In genomic region chr7:34755008-34755407, GRCh38 we compare ENCODE assay signal across 17 cellular contexts.
DNase-seq lines count a peak whose midpoint lies in the region; ATAC-seq and TF ChIP-seq lines count a peak whose summit lies in the region.
"Had no signal": no experiment of that assay in that cellular context is flagged by ENCODE, and none has a peak within 500 bp of the region (broad histone marks: within the 10 kb centered on the region; RNA-seq: fewer than 3 reads in every experiment).

No MANE protein-coding gene starts in this region.

- no peak overlapping the region for H3K27ac ChIP-seq in GM23248
- no peak overlapping the region for H3K27ac ChIP-seq in prostate gland
- H3K27ac ChIP-seq: brain microvascular endothelial cell, dorsolateral prefrontal cortex, esophagus squamous epithelium, SJCRH30 had no signal

- ATAC-seq in GM18909 (IDR thresholded peaks at IDR 0.05; ENCODE audit: poor library complexity, unreplicated experiment) (peak; percentile 45), HG02642 (IDR thresholded peaks at IDR 0.05; ENCODE audit: poor library complexity, unreplicated experiment) (peak; percentile 31), HG03469 (IDR thresholded peaks at IDR 0.05; ENCODE audit: unreplicated experiment) (peak; percentile 35)
- ATAC-seq in activated T-cell treated with anti-CD3 and anti-CD28 coated beads, Interleukin-2, amount 50 U/mL, for 72 hours (replicated peaks in 1 of 2) = no peak
- ATAC-seq: activated naive CD4-positive, alpha-beta T cell treated with anti-CD3 and anti-CD28 coated beads, Interleukin-2, amount 50 U/mL, for 72 hours had no signal

- no peaks in the 10 kb centered on the region for H3K9me2 ChIP-seq in GM23248 (ENCODE audit: insufficient read depth)

- H3K27me3 ChIP-seq in GM23248 (replicated peaks; ENCODE audit: insufficient read depth) (peaks cover 10% of the 10 kb centered on the region; the same call in 1 of the 2 replicates), prostate gland (replicated peaks; ENCODE audit: insufficient read depth) (no peaks in the 10 kb centered on the region)
- H3K27me3 ChIP-seq: brain microvascular endothelial cell, dorsolateral prefrontal cortex, esophagus squamous epithelium, SJCRH30 had no signal

- no peak for DNase-seq in GM23248
- no peak for DNase-seq in activated T-cell treated with anti-CD3 and anti-CD28 coated beads, Interleukin-2, amount 50 U/mL, for 72 hours
- no peak for DNase-seq in prostate gland (ENCODE audit: low spot score)
- DNase-seq: activated CD4-positive, alpha-beta T cell treated with anti-CD3 and anti-CD28 coated beads for 4 hours; brain microvascular endothelial cell; Calu3; dorsolateral prefrontal cortex; esophagus squamous epithelium; head of caudate nucleus; NCI-H1105 treated with DMSO at 0.1 percent for 48 hours; SJCRH30; T-helper 9 cell had no signal

- intact Hi-C loops in prostate gland (cut with DNase I) = no loop called here

- no peak for TF ChIP-seq POLR2A in prostate gland (IDR thresholded peaks at IDR 0.05)

- H3K9me3 Mint-ChIP-seq in nephron = no peaks in the 10 kb centered on the region
- no peaks in the 10 kb centered on the region for H3K9me3 Mint-ChIP-seq in activated T-cell treated with anti-CD3 and anti-CD28 coated beads, Interleukin-2, amount 50 U/mL, for 72 hours
- H3K9me3 Mint-ChIP-seq: activated naive CD4-positive, alpha-beta T cell treated with anti-CD3 and anti-CD28 coated beads, Interleukin-2, amount 50 U/mL, for 72 hours had no signal

- no peak overlapping the region for H3K4me2 ChIP-seq in GM23248 (ENCODE audit: unreplicated experiment)

- H3K4me3 Mint-ChIP-seq in nephron = no peak overlapping the region
- no peak overlapping the region for H3K4me3 Mint-ChIP-seq in activated T-cell treated with anti-CD3 and anti-CD28 coated beads, Interleukin-2, amount 50 U/mL, for 72 hours

- H3K79me2 ChIP-seq in GM23248 (ENCODE audit: insufficient read depth) = no peaks in the 10 kb centered on the region

- H3F3A ChIP-seq in GM23248 (ENCODE audit: insufficient read depth) = no peaks in the 10 kb centered on the region

- no peaks in the 10 kb centered on the region for H3K9me3 ChIP-seq in GM23248 (ENCODE audit: low read depth)
- no peaks in the 10 kb centered on the region for H3K9me3 ChIP-seq in prostate gland
- H3K9me3 ChIP-seq: esophagus squamous epithelium, SJCRH30 had no signal

- peak overlapping the region in 2 of 3 experiments; percentile 21 to 94 for H3K27ac Mint-ChIP-seq in nephron
- H3K27ac Mint-ChIP-seq in activated T-cell treated with anti-CD3 and anti-CD28 coated beads, Interleukin-2, amount 50 U/mL, for 72 hours = no peak overlapping the region
- H3K27ac Mint-ChIP-seq: activated naive CD4-positive, alpha-beta T cell treated with anti-CD3 and anti-CD28 coated beads, Interleukin-2, amount 50 U/mL, for 72 hours had no signal

- no peak for TF ChIP-seq CTCF in nephron (IDR thresholded peaks at IDR 0.05; ENCODE audit: unreplicated experiment in 3 of 3)
- TF ChIP-seq CTCF in prostate gland (IDR thresholded peaks at IDR 0.05) = no peak

- H2AFZ ChIP-seq in GM23248 = no peak overlapping the region

- WGBS in GM23248 (ENCODE audit: low coverage in 1 of 2, low lambda C conversion rate in 2 of 2, missing lambda C conversion rate in 2 of 2), 2 experiments = 2 to 5% methylated on average over 2 of the region's 2 CpGs
- WGBS in prostate gland = 88% methylated on average over 2 of the region's 2 CpGs

- no peak overlapping the region for H3K9ac ChIP-seq in GM23248

- H3K27me3 Mint-ChIP-seq in nephron (ENCODE audit: low read depth) = no peaks in the 10 kb centered on the region
- H3K27me3 Mint-ChIP-seq in activated T-cell treated with anti-CD3 and anti-CD28 coated beads, Interleukin-2, amount 50 U/mL, for 72 hours (ENCODE audit: low read depth) = peaks cover 9% of the 10 kb centered on the region

- no peaks in the 10 kb centered on the region for H3K4me1 Mint-ChIP-seq in nephron
- H3K4me1 Mint-ChIP-seq in activated T-cell treated with anti-CD3 and anti-CD28 coated beads, Interleukin-2, amount 50 U/mL, for 72 hours (ENCODE audit: low read depth) = no peaks in the 10 kb centered on the region

- H3K36me3 ChIP-seq in GM23248 (ENCODE audit: low read depth) = no peaks in the 10 kb centered on the region
- H3K36me3 ChIP-seq in prostate gland = no peaks in the 10 kb centered on the region
- H3K36me3 ChIP-seq: brain microvascular endothelial cell, esophagus squamous epithelium, SJCRH30 had no signal

- H3K4me3 ChIP-seq in GM23248 (no peak overlapping the region), prostate gland (no peak overlapping the region)
- H3K4me3 ChIP-seq: dorsolateral prefrontal cortex, esophagus squamous epithelium, SJCRH30 had no signal

- H4K20me1 ChIP-seq in GM23248 (ENCODE audit: insufficient read depth) = no peaks in the 10 kb centered on the region

- in situ Hi-C loops in GM23248 (cut with MboI) = no loop called here

- H3K4me1 ChIP-seq in GM23248 (ENCODE audit: insufficient read depth) (no peaks in the 10 kb centered on the region), prostate gland (replicated peaks) (no peaks in the 10 kb centered on the region)
- H3K4me1 ChIP-seq: esophagus squamous epithelium, SJCRH30 had no signal

- H3K36me3 Mint-ChIP-seq in nephron (ENCODE audit: low read depth) = no peaks in the 10 kb centered on the region
- no peaks in the 10 kb centered on the region for H3K36me3 Mint-ChIP-seq in activated T-cell treated with anti-CD3 and anti-CD28 coated beads, Interleukin-2, amount 50 U/mL, for 72 hours (ENCODE audit: insufficient read depth in 2 of 2)
- H3K36me3 Mint-ChIP-seq: activated naive CD4-positive, alpha-beta T cell treated with anti-CD3 and anti-CD28 coated beads, Interleukin-2, amount 50 U/mL, for 72 hours had no signal

Comparison
In these comparisons a context has a peak if more than half of its experiments do, and no peak if none do; other contexts are left out.
1. ATAC-seq: peak in GM18909 (single experiment), HG02642 (single experiment) and HG03469 (single experiment); none in activated T-cell treated with anti-CD3 and anti-CD28 coated beads, Interleukin-2, amount 50 U/mL, for 72 hours (0 of 2).